1 cellular context compared by ENCODE assay signal in genomic region chr3:15387735-15388134, GRCh38.
TF ChIP-seq lines count a peak whose summit lies in the region.

No MANE protein-coding gene starts in this region.

TF ChIP-seq in WTC11, 78 proteins besides CTCF, POLR2A, EP300 and RAD21:
- TF ChIP-seq JUN (CRISPR knock-in tag; IDR thresholded peaks at IDR 0.05) (no peak), PRDM15 (CRISPR knock-in tag; IDR thresholded peaks at IDR 0.05) (no peak), MAX (CRISPR knock-in tag; IDR thresholded peaks at IDR 0.05) (no peak)
